In the genomic region with DNA sequence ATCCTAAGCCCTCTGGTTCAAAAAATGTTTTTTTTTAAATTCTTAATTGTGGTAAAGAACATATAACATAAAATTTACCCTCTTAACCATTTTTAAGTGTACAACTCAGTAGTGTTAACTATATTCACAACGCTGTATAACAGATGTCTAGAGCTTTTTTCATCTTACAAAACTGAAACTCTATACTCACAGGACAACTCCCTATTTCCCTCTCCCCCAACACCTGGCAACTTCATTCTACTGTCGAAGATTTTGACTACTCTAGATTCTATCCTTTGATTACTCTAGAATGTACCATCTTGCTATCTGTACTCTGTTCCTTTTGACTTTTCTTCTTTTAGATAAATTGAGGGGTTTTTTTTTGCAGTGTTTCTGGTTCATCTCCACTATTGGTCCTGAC, we compare ENCODE assay signal across 16 cellular contexts.
A peak's percentile ranks its signal among the peaks of the same experiment; 100 is the strongest.
DNase-seq lines count a peak whose midpoint lies in the region; ATAC-seq and TF ChIP-seq lines count a peak whose summit lies in the region.
"Had no signal": no experiment of that assay in that cellular context is flagged by ENCODE, and none has a peak within 500 bp of the region (broad histone marks: within the 10 kb centered on the region; RNA-seq: fewer than 3 reads in every experiment).

No MANE protein-coding gene starts in this region.

- no peaks in the 10 kb centered on the region for H3K27me3 ChIP-seq in osteoblast (ENCODE audit: insufficient read depth, low read length)

- H3K79me2 ChIP-seq in osteoblast (ENCODE audit: insufficient read depth, low read length) = peaks cover 91% of the 10 kb centered on the region

- POLR2A ChIA-PET in activated CD8-positive, alpha-beta T cell treated with anti-CD3 and anti-CD28 coated beads for 36 hours (lab: Charles Lee) = no interaction called here
- POLR2A ChIA-PET in activated CD8-positive, alpha-beta T cell treated with anti-CD3 and anti-CD28 coated beads, Interleukin-2, amount 10 ng/mL, durations not matched to agents 7 days and 5 days (lab: Charles Lee) = no interaction called here
- POLR2A ChIA-PET in T-cell (lab: Charles Lee) = no interaction called here

- H4K20me1 ChIP-seq in osteoblast (ENCODE audit: insufficient read depth, low read length) = no peaks in the 10 kb centered on the region

- CTCF ChIA-PET in activated CD8-positive, alpha-beta T cell treated with anti-CD3 and anti-CD28 coated beads for 36 hours (lab: Charles Lee) = no interaction called here
- CTCF ChIA-PET in activated CD8-positive, alpha-beta T cell treated with anti-CD3 and anti-CD28 coated beads, Interleukin-2, amount 10 ng/mL, durations not matched to agents 7 days and 5 days (lab: Charles Lee) = interaction anchor here (0.6 kb wide), 1 partner anchor 98 kb away, joined by 3 read pairs; no protein-coding TSS in a partner anchor
- CTCF ChIA-PET in T-cell (lab: Charles Lee) = no interaction called here

- DNase-seq in activated CD8-positive, alpha-beta T cell treated with anti-CD3 and anti-CD28 coated beads for 36 hours = no peak
- DNase-seq in activated CD8-positive, alpha-beta T cell treated with anti-CD3 and anti-CD28 coated beads, Interleukin-2, amount 10 ng/mL, durations not matched to agents 7 days and 5 days = no peak
- DNase-seq in T-cell = no peak
- DNase-seq in osteoblast (ENCODE audit: insufficient read length, low spot score, missing footprints) = no peak
- no peak for DNase-seq in KG1 (lab: John Stamatoyannopoulos, UW)
- DNase-seq in NCI-H187 treated with DMSO at 0.1 percent for 48 hours (lab: John Stamatoyannopoulos, UW) = no peak
- no peak for DNase-seq in activated T-helper 1 cell treated with anti-CD3 and anti-CD28 coated beads, Interleukin-12 subunit alpha, Interleukin-12 subunit beta, Interleukin-2, Interleukin-4 antibody, amounts not matched to agents 30 ng/mL and 10 ng/mL and 1 ng/mL, durations not matched to agents 14 hours and 24 hours and 36 hours (ENCODE audit: low spot score)
- DNase-seq: activated gamma-delta T cell; effector CD8-positive, alpha-beta T cell; NCI-H1417; NCI-H526 treated with DMSO at 0.1 percent for 48 hours; T1000 had no signal

- H3K9me3 Mint-ChIP-seq in activated CD8-positive, alpha-beta T cell treated with anti-CD3 and anti-CD28 coated beads for 36 hours = no peaks in the 10 kb centered on the region
- H3K9me3 Mint-ChIP-seq in activated CD8-positive, alpha-beta T cell treated with anti-CD3 and anti-CD28 coated beads, Interleukin-2, amount 10 ng/mL, durations not matched to agents 7 days and 5 days (ENCODE audit: insufficient read depth) = no peaks in the 10 kb centered on the region
- H3K9me3 Mint-ChIP-seq in T-cell = no peaks in the 10 kb centered on the region
- no peaks in the 10 kb centered on the region for H3K9me3 Mint-ChIP-seq in activated T-helper 1 cell treated with anti-CD3 and anti-CD28 coated beads, Interleukin-12 subunit alpha, Interleukin-12 subunit beta, Interleukin-2, Interleukin-4 antibody, amounts not matched to agents 30 ng/mL and 10 ng/mL and 1 ng/mL, durations not matched to agents 14 hours and 24 hours and 36 hours
- H3K9me3 Mint-ChIP-seq: memory B cell had no signal

- peaks cover 25% of the 10 kb centered on the region for H3K4me1 ChIP-seq in osteoblast (ENCODE audit: insufficient read depth, low read length)

- no peak overlapping the region for H3K4me2 ChIP-seq in osteoblast (ENCODE audit: insufficient read depth, low read length)

- H3K27ac Mint-ChIP-seq in activated CD8-positive, alpha-beta T cell treated with anti-CD3 and anti-CD28 coated beads for 36 hours = peak overlapping the region; percentile 65
- H3K27ac Mint-ChIP-seq in activated CD8-positive, alpha-beta T cell treated with anti-CD3 and anti-CD28 coated beads, Interleukin-2, amount 10 ng/mL, durations not matched to agents 7 days and 5 days = no peak overlapping the region
- H3K27ac Mint-ChIP-seq in T-cell = peak overlapping the region; percentile 9 to 24
- no peak overlapping the region for H3K27ac Mint-ChIP-seq in activated T-helper 1 cell treated with anti-CD3 and anti-CD28 coated beads, Interleukin-12 subunit alpha, Interleukin-12 subunit beta, Interleukin-2, Interleukin-4 antibody, amounts not matched to agents 30 ng/mL and 10 ng/mL and 1 ng/mL, durations not matched to agents 14 hours and 24 hours and 36 hours
- H3K27ac Mint-ChIP-seq: memory B cell had no signal

- intact Hi-C loops in activated CD8-positive, alpha-beta T cell treated with anti-CD3 and anti-CD28 coated beads for 36 hours (cut with micrococcal nuclease) = no loop called here
- intact Hi-C loops in activated T-helper 1 cell treated with anti-CD3 and anti-CD28 coated beads, Interleukin-12 subunit alpha, Interleukin-12 subunit beta, Interleukin-2, Interleukin-4 antibody, amounts not matched to agents 30 ng/mL and 10 ng/mL and 1 ng/mL, durations not matched to agents 14 hours and 24 hours and 36 hours (cut with micrococcal nuclease) = loop anchor here (1.0 kb wide), 1 partner anchor 202 kb away; no protein-coding TSS in a partner anchor

- peaks cover 67% of the 10 kb centered on the region for H3K4me1 Mint-ChIP-seq in activated CD8-positive, alpha-beta T cell treated with anti-CD3 and anti-CD28 coated beads for 36 hours (ENCODE audit: low read depth)
- peaks cover 17% of the 10 kb centered on the region for H3K4me1 Mint-ChIP-seq in activated CD8-positive, alpha-beta T cell treated with anti-CD3 and anti-CD28 coated beads, Interleukin-2, amount 10 ng/mL, durations not matched to agents 7 days and 5 days (ENCODE audit: low read depth)
- peaks cover 49 to 74% (median 67%) of the 10 kb centered on the region in 3 donors for H3K4me1 Mint-ChIP-seq in T-cell
- H3K4me1 Mint-ChIP-seq in activated T-helper 1 cell treated with anti-CD3 and anti-CD28 coated beads, Interleukin-12 subunit alpha, Interleukin-12 subunit beta, Interleukin-2, Interleukin-4 antibody, amounts not matched to agents 30 ng/mL and 10 ng/mL and 1 ng/mL, durations not matched to agents 14 hours and 24 hours and 36 hours (ENCODE audit: low read depth) = peaks cover 12% of the 10 kb centered on the region

- H3K36me3 Mint-ChIP-seq in activated CD8-positive, alpha-beta T cell treated with anti-CD3 and anti-CD28 coated beads for 36 hours (ENCODE audit: low read depth) = peaks cover 16% of the 10 kb centered on the region
- peaks cover 3% of the 10 kb centered on the region for H3K36me3 Mint-ChIP-seq in activated CD8-positive, alpha-beta T cell treated with anti-CD3 and anti-CD28 coated beads, Interleukin-2, amount 10 ng/mL, durations not matched to agents 7 days and 5 days (ENCODE audit: low read depth)
- peaks cover 35% of the 10 kb centered on the region for H3K36me3 Mint-ChIP-seq in T-cell
- peaks cover 2% of the 10 kb centered on the region for H3K36me3 Mint-ChIP-seq in activated T-helper 1 cell treated with anti-CD3 and anti-CD28 coated beads, Interleukin-12 subunit alpha, Interleukin-12 subunit beta, Interleukin-2, Interleukin-4 antibody, amounts not matched to agents 30 ng/mL and 10 ng/mL and 1 ng/mL, durations not matched to agents 14 hours and 24 hours and 36 hours (ENCODE audit: low read depth)

- no peak overlapping the region for H3K4me3 ChIP-seq in osteoblast (ENCODE audit: insufficient read depth, low read length)
- H3K4me3 ChIP-seq: skin epidermis had no signal

- H3K4me3 Mint-ChIP-seq in activated CD8-positive, alpha-beta T cell treated with anti-CD3 and anti-CD28 coated beads for 36 hours = no peak overlapping the region
- no peak overlapping the region for H3K4me3 Mint-ChIP-seq in activated CD8-positive, alpha-beta T cell treated with anti-CD3 and anti-CD28 coated beads, Interleukin-2, amount 10 ng/mL, durations not matched to agents 7 days and 5 days
- H3K4me3 Mint-ChIP-seq in T-cell = no peak overlapping the region
- no peak overlapping the region for H3K4me3 Mint-ChIP-seq in activated T-helper 1 cell treated with anti-CD3 and anti-CD28 coated beads, Interleukin-12 subunit alpha, Interleukin-12 subunit beta, Interleukin-2, Interleukin-4 antibody, amounts not matched to agents 30 ng/mL and 10 ng/mL and 1 ng/mL, durations not matched to agents 14 hours and 24 hours and 36 hours
- H3K4me3 Mint-ChIP-seq: memory B cell had no signal

- no peak for TF ChIP-seq CTCF in activated CD8-positive, alpha-beta T cell treated with anti-CD3 and anti-CD28 coated beads for 36 hours (IDR thresholded peaks at IDR 0.05)
- no peak for TF ChIP-seq CTCF in osteoblast (IDR thresholded peaks at IDR 0.05; ENCODE audit: extremely low read depth, low read depth, low read length)

- H3K27ac ChIP-seq in osteoblast (ENCODE audit: low read depth, low read length) = peak overlapping the region; percentile 3
- H3K27ac ChIP-seq: skin epidermis had no signal

- H3K36me3 ChIP-seq in osteoblast (ENCODE audit: insufficient read depth, low read length) = peaks cover 7% of the 10 kb centered on the region

- peak; percentile 28 for ATAC-seq in activated CD8-positive, alpha-beta T cell treated with anti-CD3 and anti-CD28 coated beads for 36 hours
- no peak for ATAC-seq in activated CD8-positive, alpha-beta T cell treated with anti-CD3 and anti-CD28 coated beads, Interleukin-2, amount 10 ng/mL, durations not matched to agents 7 days and 5 days
- peak; percentile 49 for ATAC-seq in HG02571 (IDR thresholded peaks at IDR 0.05; ENCODE audit: unreplicated experiment)
- peak in 1 of 4 experiments; percentile 16 for ATAC-seq in T-cell (replicated peaks in 1 of 4)
- ATAC-seq: HepG2 had no signal

- no peaks in the 10 kb centered on the region for H3K9me3 ChIP-seq in osteoblast (ENCODE audit: low read depth, low read length)

- H3K27me3 Mint-ChIP-seq in activated CD8-positive, alpha-beta T cell treated with anti-CD3 and anti-CD28 coated beads for 36 hours = no peaks in the 10 kb centered on the region
- no peaks in the 10 kb centered on the region for H3K27me3 Mint-ChIP-seq in activated CD8-positive, alpha-beta T cell treated with anti-CD3 and anti-CD28 coated beads, Interleukin-2, amount 10 ng/mL, durations not matched to agents 7 days and 5 days (ENCODE audit: low read depth)
- no peaks in the 10 kb centered on the region for H3K27me3 Mint-ChIP-seq in T-cell
- H3K27me3 Mint-ChIP-seq in activated T-helper 1 cell treated with anti-CD3 and anti-CD28 coated beads, Interleukin-12 subunit alpha, Interleukin-12 subunit beta, Interleukin-2, Interleukin-4 antibody, amounts not matched to agents 30 ng/mL and 10 ng/mL and 1 ng/mL, durations not matched to agents 14 hours and 24 hours and 36 hours (ENCODE audit: insufficient read depth) = no peaks in the 10 kb centered on the region
- H3K27me3 Mint-ChIP-seq: memory B cell had no signal

- no peak overlapping the region for H2AFZ ChIP-seq in osteoblast (ENCODE audit: low read length)

Comparison
In these comparisons a context has a peak if more than half of its experiments do, and no peak if none do; other contexts are left out.
1. H3K27ac Mint-ChIP-seq: peak in activated CD8-positive, alpha-beta T cell treated with anti-CD3 and anti-CD28 coated beads for 36 hours (single experiment) and T-cell (2 of 2); none in activated CD8-positive, alpha-beta T cell treated with anti-CD3 and anti-CD28 coated beads, Interleukin-2, amount 10 ng/mL, durations not matched to agents 7 days and 5 days (single experiment) and activated T-helper 1 cell treated with anti-CD3 and anti-CD28 coated beads, Interleukin-12 subunit alpha, Interleukin-12 subunit beta, Interleukin-2, Interleukin-4 antibody, amounts not matched to agents 30 ng/mL and 10 ng/mL and 1 ng/mL, durations not matched to agents 14 hours and 24 hours and 36 hours (single experiment).